Comparison of ENCODE assay signal across 9 cellular contexts in the genomic region with DNA sequence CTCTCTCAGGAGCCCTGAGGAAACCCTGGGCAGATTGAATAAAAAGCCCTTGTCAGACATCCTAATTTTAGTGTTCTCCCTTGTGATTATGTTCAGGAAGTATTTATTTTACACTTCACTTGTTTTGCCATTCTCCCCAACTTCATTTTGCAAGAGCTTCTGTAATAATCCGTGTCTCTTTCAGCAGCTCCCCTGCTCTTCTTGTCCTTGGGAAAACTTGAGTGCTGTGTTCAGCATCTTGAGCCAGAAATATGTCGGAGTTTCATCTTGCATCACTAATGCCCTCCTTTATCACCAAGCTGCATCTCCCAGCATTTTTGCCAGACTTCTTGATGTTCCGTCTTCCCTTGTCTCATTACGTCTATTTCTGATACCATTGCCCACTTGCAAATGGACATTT.
"Had no signal": no experiment of that assay in that cellular context is flagged by ENCODE, and none has a peak within 500 bp of the region (broad histone marks: within the 10 kb centered on the region; RNA-seq: fewer than 3 reads in every experiment).

No MANE protein-coding gene starts in this region.

- ATAC-seq: HCT116, K562 had no signal

- DNase-seq: GM23248, GOT3, H7, HFFc6, IMR-90, KG1 had no signal

- H3K4me3 Mint-ChIP-seq: HFFc6 had no signal

- H3K4me1 ChIP-seq: HAP-1 had no signal

- H3K4me3 ChIP-seq: GM23248, HAP-1, K562 had no signal

- H3K36me3 ChIP-seq: HAP-1 had no signal

- H3K27ac ChIP-seq: GM23248 had no signal

- H3K9me3 ChIP-seq: HAP-1 had no signal

- H3K9ac ChIP-seq: GM23248 had no signal

- H3K27ac Mint-ChIP-seq: HFFc6 had no signal
